ENCODE assay signal across 7 cellular contexts in the genomic region with DNA sequence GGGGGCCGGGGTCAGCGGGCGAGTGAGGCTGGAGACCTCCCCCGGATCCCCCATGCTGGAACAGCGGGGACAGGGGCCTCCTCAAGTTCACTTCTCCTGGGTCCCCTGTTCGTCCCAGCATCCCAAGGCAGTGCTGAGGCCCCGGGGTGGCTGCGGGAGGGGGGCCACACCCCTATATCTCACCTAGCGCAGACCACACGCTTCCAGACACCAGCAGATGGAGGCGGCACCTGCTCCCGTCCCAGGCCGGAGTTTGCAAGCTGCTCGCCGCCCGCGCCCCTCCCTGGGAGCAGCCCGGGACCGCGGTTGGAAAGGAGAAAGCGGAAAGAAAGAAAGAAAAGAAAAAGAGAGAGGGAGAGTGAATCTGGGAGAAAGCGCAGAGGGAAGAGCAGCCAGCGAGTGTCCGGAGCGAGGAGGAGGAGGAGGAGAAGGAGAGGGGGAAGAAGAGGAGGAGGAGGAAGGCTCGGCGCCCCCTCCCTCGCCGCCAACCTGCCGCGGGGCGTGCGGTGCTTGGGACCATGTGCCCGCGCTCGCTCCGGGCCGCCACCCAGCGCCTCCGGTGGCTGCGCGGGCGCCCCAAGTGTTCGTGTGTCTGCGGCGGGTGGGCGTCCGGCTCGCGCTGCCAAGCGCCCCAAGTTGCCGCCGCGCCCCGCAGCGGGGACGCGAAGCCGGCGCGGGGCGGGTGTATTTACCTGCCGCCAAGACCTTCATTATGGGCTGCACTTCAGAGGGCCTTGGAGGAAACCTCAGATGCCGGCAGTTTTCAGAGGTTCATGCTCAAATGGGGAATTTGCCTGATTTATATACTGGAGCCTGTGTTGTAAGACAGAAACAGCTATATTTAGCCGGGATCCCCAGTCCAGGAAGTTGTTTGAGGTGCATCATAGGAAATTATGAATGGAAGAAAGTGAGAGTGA. TPM values are rescaled to one million over a fixed set of nuclear protein-coding genes. Genes with fewer than 3 reads are reported as not detected.
DNase-seq lines count a peak whose midpoint lies in the region; ATAC-seq, FAIRE-seq and TF ChIP-seq lines count a peak whose summit lies in the region.

LIF (minus strand) TSS at position 775 of the 917 bp plus-strand sequence; CDS start at position 711, 64 bp downstream.

- peaks cover 0 to 9% of the 10 kb centered on the region in 2 donors for H3K4me1 ChIP-seq in small intestine (ENCODE audit: control insufficient read depth in 2 of 2, insufficient read depth in 1 of 2, low read depth in 1 of 2, low read length in 1 of 2)

- peak within 1 kb of the TSS; percentile 63 for H3K4me3 ChIP-seq in iPS-11a (ENCODE audit: low read depth, low read length)
- peak within 1 kb of the TSS; percentile 39 to 42 for H3K4me3 ChIP-seq in small intestine (ENCODE audit: low read depth in 1 of 2, low read length in 2 of 2)

- 0 to 2% (median 2%) methylated on average over 58 to 65 of the region's 65 CpGs for WGBS in small intestine, 3 donors

- ATAC-seq in SK-N-SH treated with all-trans-retinoic acid at 6 μM for 48 hours (peak; percentile 60), HG03565 (IDR thresholded peaks at IDR 0.05; ENCODE audit: unreplicated experiment) (no peak), HG02938 (IDR thresholded peaks at IDR 0.05; ENCODE audit: unreplicated experiment) (no peak)

- no peak for DNase-seq in GM18507 (ENCODE audit: extremely low spot score, insufficient read length, low read depth)
- peak; percentile 74 for DNase-seq in amniotic epithelial cell (ENCODE audit: low read depth)
- peak; percentile 50 for DNase-seq in small intestine

- no peaks in the 10 kb centered on the region for H3K27me3 ChIP-seq in small intestine (ENCODE audit: control insufficient read depth in 2 of 2, insufficient read depth in 2 of 2, low read length in 2 of 2)

- peak within 1 kb of the TSS in 1 of 2 donors; percentile 88 for H3K27ac ChIP-seq in small intestine (ENCODE audit: low read depth in 1 of 2, low read length in 1 of 2)

- H3K36me3 ChIP-seq in small intestine (ENCODE audit: control insufficient read depth in 2 of 2, insufficient read depth in 2 of 2, low read length in 2 of 2), result peaks cover 0 to 2% of the 10 kb centered on the region in 2 donors

- FAIRE-seq in GM18507 (lab: Jason Lieb, UNC) (peak; percentile 29), small intestine (lab: Jason Lieb, UNC) (no peak)

- no peaks in the 10 kb centered on the region for H3K9me3 ChIP-seq in small intestine (ENCODE audit: control insufficient read depth, low read depth)

TF ChIP-seq in SK-N-SH treated with all-trans-retinoic acid at 6 μM for 48 hours, 23 proteins besides CTCF, POLR2A, EP300 and RAD21:
- 0 out of 2 replicates have a peak, but pooled peaks have one; percentile 42 for TF ChIP-seq CSDC2 (CRISPR knock-in tag; IDR thresholded peaks at IDR 0.05)
- no peak for TF ChIP-seq ZNF8 (CRISPR knock-in tag; IDR thresholded peaks at IDR 0.05)
- TF ChIP-seq TCF4 (CRISPR knock-in tag; IDR thresholded peaks at IDR 0.05; ENCODE audit: borderline replicate concordance), result no peak
- no peak for TF ChIP-seq ESRRG (CRISPR knock-in tag; IDR thresholded peaks at IDR 0.05)

RNA-seq across cellular contexts. Expression of gene LIF, which starts in this region (rescaled TPM):
- polyA plus RNA-seq in small intestine, result 1 to 10 TPM; 3.0 to 7.7 (median 4.2) TPM
